In the genomic region with DNA sequence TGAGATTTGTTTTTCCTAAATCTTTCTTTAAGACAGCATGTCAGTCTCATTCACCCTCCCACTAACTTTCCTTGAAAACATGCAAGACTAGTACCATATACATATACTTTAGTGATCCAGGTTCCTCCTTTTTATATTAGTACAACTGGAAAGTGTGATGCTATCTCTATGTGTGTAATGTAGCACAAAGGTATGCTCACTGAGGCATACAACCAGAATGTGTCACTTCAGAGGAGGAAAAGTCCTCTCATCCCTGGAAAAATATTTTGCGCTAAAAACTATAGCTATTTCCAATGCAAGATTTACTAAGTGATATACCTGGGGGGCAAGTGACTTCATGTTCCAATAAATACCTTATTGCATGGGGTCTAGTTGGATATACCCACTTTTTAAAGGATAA, we compare ENCODE assay signal across 24 cellular contexts. TPM values are rescaled to one million over a fixed set of nuclear protein-coding genes. Genes with fewer than 3 reads are reported as not detected.
DNase-seq lines count a peak whose midpoint lies in the region; TF ChIP-seq lines count a peak whose summit lies in the region.
"Had no signal": no experiment of that assay in that cellular context is flagged by ENCODE, and none has a peak within 500 bp of the region (broad histone marks: within the 10 kb centered on the region; RNA-seq: fewer than 3 reads in every experiment).

No MANE protein-coding gene starts in this region.

- intact Hi-C loops in stomach (cut with DNase I; ENCODE audit: low total_unique reads), result no loop called here

- peak; percentile 24 for DNase-seq in DMS 273 (lab: John Stamatoyannopoulos, UW; ENCODE audit: unreplicated experiment)
- peak; percentile 88 for DNase-seq in G401 (ENCODE audit: low spot score)
- DNase-seq in cerebellar cortex (ENCODE audit: low spot score), result peak; percentile 87
- peak; percentile 2 for DNase-seq in glomerular visceral epithelial cell (ENCODE audit: extremely low spot score)
- DNase-seq in NCI-H524 treated with DMSO at 0.1 percent for 48 hours (lab: John Stamatoyannopoulos, UW), result no peak
- no peak for DNase-seq in tibial nerve (ENCODE audit: low spot score in 2 of 2)
- DNase-seq in stomach, result no peak
- no peak for DNase-seq in SW480 (ENCODE audit: low spot score)
- DNase-seq: 8988T; ACHN; AML-193; BE2C; CD4-positive, alpha-beta T cell; CD8-positive, alpha-beta memory T cell; DMS153; DMS79; EL; GF-D8; GOT3; HFFc6 had no signal

- no peak for TF ChIP-seq POLR2A in tibial nerve (IDR thresholded peaks at IDR 0.05)
- no peak for TF ChIP-seq POLR2A in stomach (IDR thresholded peaks at IDR 0.05)

- TF ChIP-seq EP300 in tibial nerve (IDR thresholded peaks at IDR 0.05) (no peak), stomach (IDR thresholded peaks at IDR 0.05) (no peak)

- H3K4me3 ChIP-seq in tibial nerve (no peak overlapping the region), stomach (no peak overlapping the region)
- H3K4me3 ChIP-seq: A549; BLaER1 treated with 17β-estradiol and CSF1 and Interleukin-3, amounts not matched to agents 10 nM and 100 nM; HAP-1 had no signal

- WGBS in tibial nerve, 2 donors, result 97% methylated on average over 1 of the region's 1 CpG
- WGBS in stomach, 5 donors, result 95 to 100% (median 98%) methylated on average over 1 of the region's 1 CpG

- no peak for TF ChIP-seq CTCF in tibial nerve (IDR thresholded peaks at IDR 0.05)
- TF ChIP-seq CTCF in stomach (IDR thresholded peaks at IDR 0.05), result no peak

- peaks cover 0 to 23% (median 0%) of the 10 kb centered on the region in 4 donors for H3K9me3 ChIP-seq in tibial nerve
- H3K9me3 ChIP-seq in stomach, result peaks cover 4 to 25% (median 17%) of the 10 kb centered on the region in 4 donors
- H3K9me3 ChIP-seq: A549, BE2C, HAP-1 had no signal

- H3K27me3 ChIP-seq in tibial nerve, result no peaks in the 10 kb centered on the region
- peaks cover 0 to 7% (median 0%) of the 10 kb centered on the region in 3 donors for H3K27me3 ChIP-seq in stomach
- H3K27me3 ChIP-seq: BE2C; BLaER1 treated with 17β-estradiol and CSF1 and Interleukin-3, amounts not matched to agents 10 nM and 100 nM had no signal

- no peaks in the 10 kb centered on the region for H3K36me3 ChIP-seq in tibial nerve
- no peaks in the 10 kb centered on the region for H3K36me3 ChIP-seq in stomach
- H3K36me3 ChIP-seq: BE2C; BLaER1 treated with 17β-estradiol and CSF1 and Interleukin-3, amounts not matched to agents 10 nM and 100 nM; HAP-1 had no signal

- H3K4me1 ChIP-seq in tibial nerve (no peaks in the 10 kb centered on the region), stomach (no peaks in the 10 kb centered on the region)
- H3K4me1 ChIP-seq: A549; BE2C; BLaER1 treated with 17β-estradiol and CSF1 and Interleukin-3, amounts not matched to agents 10 nM and 100 nM; HAP-1 had no signal

- H3K27ac ChIP-seq in tibial nerve (no peak overlapping the region), stomach (no peak overlapping the region)
- H3K27ac ChIP-seq: A549; BLaER1 treated with 17β-estradiol and CSF1 and Interleukin-3, amounts not matched to agents 10 nM and 100 nM had no signal

- in situ Hi-C loops in G401 (cut with HindIII; ENCODE audit: low sequenced_read_pairs), result no loop called here

RNA-seq across cellular contexts. Expression of gene BARHL2, which starts 45.9 kb away (rescaled TPM):
- total RNA-seq in G401 (2014; rRNA removed; shearing (Covaris generic)), result 0.06 and 0.07 TPM in 2 replicates
- total RNA-seq in tibial nerve (not detected), stomach (not detected)
- polyA plus RNA-seq in stomach, result not detected
- total RNA-seq: CD4-positive, alpha-beta T cell; CD8-positive, alpha-beta memory T cell; HFFc6 had no signal
- polyA plus RNA-seq: A549; CD14-positive monocyte; CD8-positive, alpha-beta memory T cell had no signal

Comparison
In these comparisons a context has a peak if more than half of its experiments do, and no peak if none do; other contexts are left out.
1. DNase-seq: peak in DMS 273 (single experiment), G401 (single experiment), cerebellar cortex (single experiment) and glomerular visceral epithelial cell (single experiment); none in NCI-H524 treated with DMSO at 0.1 percent for 48 hours (single experiment), tibial nerve (0 of 2), stomach (single experiment) and SW480 (single experiment).